ENCODE assay signal across 11 cellular contexts in the genomic region with DNA sequence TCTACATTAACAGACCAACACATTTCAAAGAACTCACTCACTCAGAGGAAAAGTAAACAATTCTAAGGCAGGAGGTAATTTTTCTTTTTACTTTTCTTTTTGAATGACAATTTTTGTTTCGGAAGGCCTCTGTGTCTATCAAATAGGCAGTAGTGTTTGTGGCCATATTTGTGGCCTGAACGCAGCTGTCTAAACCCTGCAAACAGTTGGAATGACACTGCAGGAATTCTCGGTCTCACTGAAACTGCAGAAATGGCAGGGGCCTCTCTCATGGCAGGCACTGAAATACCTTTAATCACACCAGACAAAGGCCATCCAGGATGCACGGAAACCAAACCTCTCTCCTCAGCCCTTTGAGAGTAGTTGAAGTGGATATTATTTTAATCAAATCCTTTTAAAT. TPM values are rescaled to one million over a fixed set of nuclear protein-coding genes. Genes with fewer than 3 reads are reported as not detected.
DNase-seq lines count a peak whose midpoint lies in the region; ATAC-seq and TF ChIP-seq lines count a peak whose summit lies in the region.
"Had no signal": no experiment of that assay in that cellular context is flagged by ENCODE, and none has a peak within 500 bp of the region (broad histone marks: within the 10 kb centered on the region; RNA-seq: fewer than 3 reads in every experiment).

No MANE protein-coding gene starts in this region.

- ATAC-seq in GM19035 (IDR thresholded peaks at IDR 0.05; ENCODE audit: unreplicated experiment) (no peak), GM21737 (IDR thresholded peaks at IDR 0.05; ENCODE audit: unreplicated experiment) (no peak)

- H3K4me3 ChIP-seq in fibroblast of lung (replicated peaks in 1 of 4; ENCODE audit: control extremely low read depth in 1 of 4, insufficient read depth in 1 of 4, low read depth in 3 of 4, low read length in 4 of 4): no peak overlapping the region
- peak overlapping the region; percentile 23 for H3K4me3 ChIP-seq in neuron (ENCODE audit: low read length)
- H3K4me3 ChIP-seq in ascending aorta: no peak overlapping the region
- H3K4me3 ChIP-seq: adrenal gland had no signal

- TF ChIP-seq CTCF in fibroblast of lung (conservative IDR thresholded peaks at IDR 0.05 in 1 of 2, IDR thresholded peaks at IDR 0.05 in 1 of 2; ENCODE audit: low read depth in 1 of 2, low read length in 2 of 2) (no peak), ascending aorta (IDR thresholded peaks at IDR 0.05) (no peak)

- H3K27ac ChIP-seq in fibroblast of lung (ENCODE audit: insufficient read depth, low read length) (no peak overlapping the region), ascending aorta (peak overlapping the region in 1 of 2 donors; percentile 6)

- H2AFZ ChIP-seq in fibroblast of lung (ENCODE audit: low read length) (no peak overlapping the region), neuron (ENCODE audit: low read depth, low read length) (no peak overlapping the region)

- no peak overlapping the region for H3K9ac ChIP-seq in fibroblast of lung (ENCODE audit: insufficient read depth, low read length)

- H3K36me3 ChIP-seq in fibroblast of lung (ENCODE audit: control insufficient read depth, insufficient read depth, low read length) (no peaks in the 10 kb centered on the region), neuron (ENCODE audit: insufficient read depth, low read length) (peaks cover 7% of the 10 kb centered on the region), ascending aorta (no peaks in the 10 kb centered on the region)
- H3K36me3 ChIP-seq: adrenal gland had no signal

- peak overlapping the region; percentile 0 for H3K4me2 ChIP-seq in fibroblast of lung (ENCODE audit: extremely low read depth, insufficient read depth, low read length)

- H4K20me1 ChIP-seq in fibroblast of lung (ENCODE audit: control insufficient read depth, extremely low read depth, insufficient read depth, low read length): no peaks in the 10 kb centered on the region

- H3K79me2 ChIP-seq in fibroblast of lung (ENCODE audit: control insufficient read depth, insufficient read depth, low read length): no peaks in the 10 kb centered on the region

- peaks cover 6% of the 10 kb centered on the region for H3K4me1 ChIP-seq in fibroblast of lung (ENCODE audit: control insufficient read depth, extremely low read depth, insufficient read depth, low read length)
- H3K4me1 ChIP-seq in neuron (ENCODE audit: insufficient read depth, low read length): peaks cover 72% of the 10 kb centered on the region
- H3K4me1 ChIP-seq in ascending aorta: peaks cover 2% of the 10 kb centered on the region in 2 donors

- DNase-seq in GDM1 (lab: John Stamatoyannopoulos, UW) (peak; percentile 37), RPMI7951 (ENCODE audit: low read depth) (peak; percentile 70), fibroblast of lung (ENCODE audit: low read depth in 2 of 2) (peak in 1 of 2 donors; percentile 73), ascending aorta (ENCODE audit: low spot score in 2 of 2) (no peak), DMS53 treated with DMSO at 0.1 percent for 48 hours (lab: John Stamatoyannopoulos, UW; ENCODE audit: unreplicated experiment) (no peak)
- DNase-seq: NCI-H2171 treated with DMSO at 0.1 percent for 48 hours, T1000 had no signal

- H3K9me3 ChIP-seq in fibroblast of lung (ENCODE audit: control insufficient read depth, insufficient read depth, low read depth, low read length) (no peaks in the 10 kb centered on the region), neuron (ENCODE audit: low read length) (no peaks in the 10 kb centered on the region), ascending aorta (no peaks in the 10 kb centered on the region)
- H3K9me3 ChIP-seq: adrenal gland had no signal

- intact Hi-C loops in ascending aorta (cut with DNase I): no loop called here

- H3K27me3 ChIP-seq in fibroblast of lung (ENCODE audit: control insufficient read depth, insufficient read depth, low read length) (no peaks in the 10 kb centered on the region), neuron (ENCODE audit: insufficient read depth, low read length) (no peaks in the 10 kb centered on the region), ascending aorta (no peaks in the 10 kb centered on the region)
- H3K27me3 ChIP-seq: adrenal gland had no signal

RNA-seq across cellular contexts. Expression of a gene that starts 30.4 kb away (rescaled TPM):
- 46.9 and 51.5 TPM in 2 replicates for total RNA-seq in RPMI7951 (2014; rRNA removed; shearing (Covaris generic))
- total RNA-seq in fibroblast of lung (59.3 and 64.7 TPM in 2 replicates), ascending aorta (141 TPM)
- polyA plus RNA-seq in fibroblast of lung: 40.4 and 64.7 TPM in 2 replicates
- 32.7 and 58.1 TPM in 2 replicates for polyA plus RNA-seq in fibroblast of lung (2012)
- polyA minus RNA-seq in fibroblast of lung (ENCODE audit: low replicate concordance): 57.6 and 86.6 TPM in 2 replicates

Comparison
In these comparisons a context has a peak if more than half of its experiments do, and no peak if none do; other contexts are left out.
1. DNase-seq: peak in GDM1 (single experiment) and RPMI7951 (single experiment); none in ascending aorta (0 of 2) and DMS53 treated with DMSO at 0.1 percent for 48 hours (single experiment).